8 cellular contexts compared by ENCODE assay signal in the genomic region with DNA sequence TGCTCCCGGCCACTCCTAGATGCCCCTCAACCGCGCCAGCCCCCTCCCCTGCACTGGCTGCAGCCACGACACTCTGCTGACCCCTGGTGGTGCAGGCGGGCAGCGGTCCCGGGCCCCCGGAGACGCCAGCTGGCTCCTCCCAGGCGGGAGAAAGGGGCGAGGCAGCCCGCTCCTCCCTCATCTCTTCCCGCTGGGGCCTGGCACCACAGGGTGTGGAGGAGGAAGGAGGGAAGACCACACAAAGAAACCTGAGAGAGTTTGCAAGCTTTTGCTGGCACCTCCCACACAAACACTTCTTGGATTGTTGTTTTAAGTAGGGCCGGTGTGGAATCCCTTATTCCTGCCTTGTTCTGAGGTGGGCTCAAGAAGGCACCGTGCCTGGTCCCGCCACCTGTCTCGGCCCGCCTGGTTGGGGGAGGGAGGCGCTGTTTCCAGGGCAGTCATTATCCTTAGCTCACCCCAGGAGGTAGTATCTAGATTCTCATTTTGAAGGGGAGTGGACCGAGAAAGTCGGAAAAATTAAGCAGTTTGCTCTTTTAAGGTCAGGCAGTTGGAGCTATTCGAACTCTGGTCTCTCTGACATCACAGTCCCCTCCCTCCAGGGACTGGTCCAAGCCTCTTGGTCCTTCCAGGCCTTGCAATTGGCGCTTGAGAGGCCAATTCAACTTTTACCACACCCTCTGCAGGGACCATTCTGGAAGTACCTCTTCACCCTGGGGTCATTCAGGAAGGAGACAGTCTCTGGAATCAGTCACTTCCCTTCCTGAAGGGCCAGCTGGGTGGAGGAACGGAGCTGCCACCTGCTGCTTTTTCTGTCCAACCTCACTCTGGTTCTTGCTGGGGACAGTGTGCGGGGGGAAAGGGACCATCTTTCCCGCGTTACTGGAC. TPM values are rescaled to one million over a fixed set of nuclear protein-coding genes. Genes with fewer than 3 reads are reported as not detected.
A peak's percentile ranks its signal among the peaks of the same experiment; 100 is the strongest.
DNase-seq lines count a peak whose midpoint lies in the region; ATAC-seq, FAIRE-seq and TF ChIP-seq lines count a peak whose summit lies in the region.

No MANE protein-coding gene starts in this region.

- H3K79me2 ChIP-seq in H1 (ENCODE audit: control insufficient read depth in 1 of 2, insufficient read depth in 2 of 2, low read length in 2 of 2): peaks cover 0 to 39% of the 10 kb centered on the region in 2 experiments; a peak in 2 of 4 replicates
- H3K79me2 ChIP-seq in mesendoderm (ENCODE audit: control insufficient read depth, insufficient read depth, low read length): peaks cover 12% of the 10 kb centered on the region

- peaks cover 8% of the 10 kb centered on the region for H3K36me3 Mint-ChIP-seq in Caco-2 (ENCODE audit: insufficient read depth, unreplicated experiment)

- no peak for TF ChIP-seq POLR2A in H1 (IDR thresholded peaks at IDR 0.05; ENCODE audit: control extremely low read depth in 1 of 2, low read depth in 2 of 2, low read length in 2 of 2)

- no peak for FAIRE-seq in H1 (lab: Jason Lieb, UNC)

- peak overlapping the region; percentile 86 for H3K4me3 Mint-ChIP-seq in Caco-2 (ENCODE audit: unreplicated experiment)

- intact Hi-C loops in Caco-2 (cut with micrococcal nuclease; ENCODE audit: unreplicated experiment): loop anchor here (1.0 to 10.0 kb wide), 6 partner anchors 12 to 300 kb away; partner anchors contain the start of genes NUFIP2 and TP53I13

- peak; percentile 91 to 98 for DNase-seq in Caco-2
- DNase-seq in NOMO-1 (lab: John Stamatoyannopoulos, UW; ENCODE audit: unreplicated experiment in 2 of 2): peak; percentile 47 to 74
- DNase-seq in activated CD8-positive, alpha-beta memory T cell treated with anti-CD3 and anti-CD28 coated beads for 48 hours (ENCODE audit: low read depth in 2 of 3, low spot score in 2 of 3): peak in 2 of 3 experiments; percentile 65 to 75
- peak in 1 of 2 experiments; percentile 100 for DNase-seq in H1 (ENCODE audit: low read depth in 1 of 2, low spot score in 2 of 2)
- peak; percentile 95 for DNase-seq in mesendoderm
- peak; percentile 53 for DNase-seq in stimulated activated CD8-positive, alpha-beta memory T cell treated with anti-CD3 and anti-CD28 coated beads, Interleukin-15, amount 100 ng/mL, for 1 hour (ENCODE audit: low read depth)

- H3K4me1 Mint-ChIP-seq in Caco-2 (ENCODE audit: low read depth, unreplicated experiment): no peaks in the 10 kb centered on the region

- H2BK120ac ChIP-seq in H1 (replicated peaks; ENCODE audit: low read depth, low read length) (no peak overlapping the region), mesendoderm (ENCODE audit: low read depth, low read length) (no peak overlapping the region)

- H3K27me3 ChIP-seq in Caco-2 (replicated peaks; ENCODE audit: control insufficient read depth, insufficient read depth, low read length) (no peaks in the 10 kb centered on the region), HUES6 (ENCODE audit: control insufficient read depth, insufficient read depth, low read length) (peaks cover 13% of the 10 kb centered on the region; the same call in 1 of the 2 replicates), H1 (replicated peaks in 1 of 4; ENCODE audit: control insufficient read depth in 3 of 4, extremely low read depth in 1 of 4, insufficient read depth in 3 of 4, low read length in 3 of 4) (peaks cover 0 to 6% (median 5%) of the 10 kb centered on the region in 4 experiments; a peak in 2 of 7 replicates), mesendoderm (ENCODE audit: insufficient read depth, low read length, poor library complexity) (no peaks in the 10 kb centered on the region)

- no peaks in the 10 kb centered on the region for H3K36me3 ChIP-seq in Caco-2 (ENCODE audit: control insufficient read depth, insufficient read depth, low read length)
- no peaks in the 10 kb centered on the region for H3K36me3 ChIP-seq in HUES6 (ENCODE audit: control insufficient read depth, insufficient read depth, low read length)
- no peaks in the 10 kb centered on the region for H3K36me3 ChIP-seq in H1 (ENCODE audit: control insufficient read depth in 2 of 4, insufficient read depth in 4 of 4, low read length in 3 of 4)
- no peaks in the 10 kb centered on the region for H3K36me3 ChIP-seq in mesendoderm (ENCODE audit: control insufficient read depth, insufficient read depth, low read length)

- H4K8ac ChIP-seq in H1 (ENCODE audit: extremely low read depth, insufficient read depth, low read length): no peak overlapping the region
- no peak overlapping the region for H4K8ac ChIP-seq in mesendoderm (ENCODE audit: low read depth, low read length)

- H3K27ac Mint-ChIP-seq in Caco-2 (ENCODE audit: unreplicated experiment): peak overlapping the region; percentile 74

- H3K4ac ChIP-seq in H1 (replicated peaks; ENCODE audit: insufficient read length, low read depth, low read length) (no peak overlapping the region), mesendoderm (ENCODE audit: low read depth, low read length) (no peak overlapping the region)

- H2AK5ac ChIP-seq in H1 (ENCODE audit: low read depth, low read length) (no peak overlapping the region), mesendoderm (ENCODE audit: low read length) (no peak overlapping the region)

- H3K9me3 ChIP-seq in Caco-2 (no peaks in the 10 kb centered on the region), HUES6 (ENCODE audit: control insufficient read depth, insufficient read depth, low read depth, low read length) (no peaks in the 10 kb centered on the region), H1 (ENCODE audit: insufficient read depth in 2 of 2, low read depth in 1 of 2, low read length in 1 of 2) (no peaks in the 10 kb centered on the region)

- H3K27me3 Mint-ChIP-seq in Caco-2 (ENCODE audit: insufficient read depth, unreplicated experiment): no peaks in the 10 kb centered on the region

- TSS peak; percentile 57 for BruUV-seq in Caco-2 (replicated peaks; lab: Mats Ljungman, UMichigan)

- TF ChIP-seq EP300 in H1 (IDR thresholded peaks at IDR 0.05; ENCODE audit: borderline replicate concordance in 1 of 2, low read depth in 2 of 2, low read length in 2 of 2): no peak

- H2BK15ac ChIP-seq in H1 (ENCODE audit: low read length) (no peak overlapping the region), mesendoderm (replicated peaks; ENCODE audit: low read depth) (no peak overlapping the region)

- H3K4me2 ChIP-seq in H1 (ENCODE audit: insufficient read depth in 1 of 2, low read depth in 2 of 2, low read length in 2 of 2): peak overlapping the region; percentile 80 to 93
- peak overlapping the region; percentile 91 for H3K4me2 ChIP-seq in mesendoderm (ENCODE audit: low read length)

- H3K4me1 ChIP-seq in Caco-2 (peaks cover 39% of the 10 kb centered on the region), HUES6 (ENCODE audit: control insufficient read depth, insufficient read depth, low read length) (peaks cover 47% of the 10 kb centered on the region), H1 (replicated peaks in 1 of 4; ENCODE audit: control insufficient read depth in 3 of 4, insufficient read depth in 4 of 4, low read length in 3 of 4) (peaks cover 2 to 56% (median 39%) of the 10 kb centered on the region in 4 experiments), mesendoderm (ENCODE audit: control insufficient read depth, low read depth, low read length) (peaks cover 1% of the 10 kb centered on the region)

- H3K23ac ChIP-seq in H1 (ENCODE audit: insufficient read length) (no peak overlapping the region), mesendoderm (ENCODE audit: low read length) (no peak overlapping the region)

- H3K14ac ChIP-seq in H1 (ENCODE audit: insufficient read length): no peak overlapping the region

- peak; percentile 99 for TF ChIP-seq CTCF in Caco-2 (IDR thresholded peaks at IDR 0.05; ENCODE audit: insufficient read depth in 1 of 2, low read depth in 1 of 2, low read length in 1 of 2, severe bottlenecking in 1 of 2, unreplicated experiment in 1 of 2)
- TF ChIP-seq CTCF in H1 (IDR thresholded peaks at IDR 0.05; ENCODE audit: control extremely low read depth in 1 of 3, insufficient read depth in 1 of 3, low read depth in 1 of 3, low read length in 3 of 3): peak; percentile 89 to 96 (median 94)

- WGBS in H1 (ENCODE audit: extremely low coverage in 1 of 2, insufficient coverage in 1 of 2, insufficient read length in 1 of 2, insufficient replicate concordance in 2 of 2, low coverage in 1 of 2, low lambda C conversion rate in 2 of 2, missing lambda C conversion rate in 1 of 2), 2 experiments: 7% methylated on average over 27 of the region's 27 CpGs; no CpG with 5 or more reads in 1 of the 2 experiments
- no CpG with 5 or more reads among the region's 27 CpGs for WGBS in mesendoderm (ENCODE audit: extremely low coverage, insufficient coverage, low lambda C conversion rate)

- H2BK5ac ChIP-seq in H1 (ENCODE audit: low read depth, low read length) (peak overlapping the region; percentile 75; the same call in 1 of the 2 replicates), mesendoderm (ENCODE audit: low read length) (no peak overlapping the region)

- no peak overlapping the region for H2BK20ac ChIP-seq in H1 (ENCODE audit: low read length)

- POLR2A ChIA-PET in Caco-2 (lab: Charles Lee): interaction anchor here (0.5 to 1.0 kb wide), 4 partner anchors 10 to 438 kb away, joined by 3 read pairs; no protein-coding TSS in a partner anchor
- POLR2A ChIA-PET in H1 (lab: Charles Lee; ENCODE audit: partially characterized antibody): interaction anchor here (0.7 to 3.6 kb wide), 14 partner anchors 11 to 336 kb away, joined by 3 to 30 read pairs (median 6); partner anchors contain the start of genes NUFIP2, TAOK1 and TP53I13

- H3K18ac ChIP-seq in H1 (ENCODE audit: extremely low read depth, low read length) (peak overlapping the region; percentile 93; the same call in 1 of the 2 replicates), mesendoderm (ENCODE audit: low read length) (no peak overlapping the region)

- no peak for ATAC-seq in GM18498 (IDR thresholded peaks at IDR 0.05; ENCODE audit: unreplicated experiment)

- no peak overlapping the region for H3K9ac ChIP-seq in HUES6 (ENCODE audit: low read length)
- H3K9ac ChIP-seq in H1 (replicated peaks in 1 of 4; ENCODE audit: extremely low read depth in 1 of 4, low read depth in 3 of 4, low read length in 3 of 4): peak overlapping the region in 2 of 4 experiments; percentile 28 to 31; a peak in 2 of 7 replicates
- H3K9ac ChIP-seq in mesendoderm (ENCODE audit: low read length): peak overlapping the region; percentile 70

- H4K5ac ChIP-seq in H1 (ENCODE audit: insufficient read length, low read depth, low read length): peak overlapping the region; percentile 25
- H4K5ac ChIP-seq in mesendoderm (ENCODE audit: low read length): no peak overlapping the region

- H3K27ac ChIP-seq in HUES6 (ENCODE audit: low read depth, low read length) (no peak overlapping the region), H1 (ENCODE audit: low read depth, low read length) (no peak overlapping the region), mesendoderm (ENCODE audit: low read depth, low read length) (no peak overlapping the region)

- CTCF ChIA-PET in Caco-2 (lab: Charles Lee) (interaction anchor here (0.5 to 5.0 kb wide), 12 partner anchors 8 to 694 kb away, joined by 3 to 69 read pairs (median 4); partner anchors contain the start of genes ABHD15, MYO18A and TP53I13), H1 (lab: Charles Lee; ENCODE audit: partially characterized antibody) (interaction anchor here (0.6 to 5.0 kb wide), 16 partner anchors 14 to 1016 kb away, joined by 3 to 167 read pairs (median 4); partner anchors contain the start of genes CORO6 and TP53I13)

- H2AFZ ChIP-seq in H1 (ENCODE audit: low read length): peak overlapping the region; percentile 77; the same call in 1 of the 2 replicates

- peak overlapping the region; percentile 83; the same call in 1 of the 2 replicates for H2BK12ac ChIP-seq in H1 (ENCODE audit: low read depth, low read length)

- peak; percentile 87 to 92 for TF ChIP-seq RAD21 in H1 (IDR thresholded peaks at IDR 0.05 in 1 of 2, conservative IDR thresholded peaks at IDR 0.05 in 1 of 2; ENCODE audit: low read depth in 2 of 2, low read length in 2 of 2)

- H4K91ac ChIP-seq in H1 (replicated peaks; ENCODE audit: insufficient read length, low read length): no peak overlapping the region

- H4K20me1 ChIP-seq in H1 (replicated peaks in 1 of 2; ENCODE audit: control insufficient read depth in 1 of 2, insufficient read depth in 2 of 2, low read length in 2 of 2): peaks cover 9 to 29% of the 10 kb centered on the region in 2 experiments

- peak overlapping the region; percentile 18 for H3K56ac ChIP-seq in H1 (replicated peaks; ENCODE audit: insufficient read length, low read depth, low read length)
- H3K56ac ChIP-seq in mesendoderm (ENCODE audit: low read length): peak overlapping the region; percentile 92

- peaks cover 11% of the 10 kb centered on the region for H3K79me1 ChIP-seq in H1 (ENCODE audit: low read depth, low read length)
- H3K79me1 ChIP-seq in mesendoderm (ENCODE audit: low read length): peaks cover 5% of the 10 kb centered on the region

- H3K9me3 Mint-ChIP-seq in Caco-2 (ENCODE audit: unreplicated experiment): no peaks in the 10 kb centered on the region

- H3K4me3 ChIP-seq in Caco-2 (ENCODE audit: low read depth, low read length) (peak overlapping the region; percentile 56), HUES6 (ENCODE audit: low read depth, low read length) (peak overlapping the region; percentile 64), H1 (ENCODE audit: extremely low read depth in 1 of 4, insufficient read depth in 2 of 4, low read depth in 3 of 4, low read length in 4 of 4) (peak overlapping the region; percentile 56 to 76 (median 64)), mesendoderm (ENCODE audit: low read length) (peak overlapping the region; percentile 80)

- H3K23me2 ChIP-seq in H1 (ENCODE audit: low read depth, low read length): peaks cover 38% of the 10 kb centered on the region

RNA-seq across cellular contexts. Expression of gene ANKRD13B, which starts 1.0 kb away (rescaled TPM):
- 7.7 and 10.4 TPM in 2 replicates for total RNA-seq in Caco-2 (2022)
- 41.0 and 48.5 TPM in 2 replicates for total RNA-seq in H1 (2021; fragmentation: NEBNext Ultra II Directional; extraction: Animal tissue kit (Norgen Biotek cat#: 25700))
- 16.4 and 30.3 TPM in 2 replicates for polyA plus RNA-seq in H1 (2011; rRNA removed)
- polyA plus RNA-seq in H1 (2011; cell fraction: cytosol; rRNA removed): 17.6 TPM
- polyA plus RNA-seq in H1 (2011; cell fraction: nucleus; rRNA removed): 167 TPM
- polyA plus RNA-seq in H1 (2012, experiment 1 of 2): 25.6 to 40.3 TPM (median 33.5 TPM) in 4 replicates
- polyA plus RNA-seq in H1 (2012, experiment 2 of 2): 22.3 TPM
- polyA plus RNA-seq in H1 (2013, experiment 1 of 2): 21.9 TPM
- 20.2 TPM for polyA plus RNA-seq in H1 (2013, experiment 2 of 2)
- polyA minus RNA-seq in H1 (2011; rRNA and poly(A)+ RNA removed): 7.7 and 13.1 TPM in 2 replicates
- polyA minus RNA-seq in H1 (2011; cell fraction: cytosol; rRNA and poly(A)+ RNA removed): 22.4 TPM
- polyA minus RNA-seq in H1 (2011; cell fraction: nucleus; rRNA and poly(A)+ RNA removed): 33.4 TPM
- 6.2 TPM for polyA plus RNA-seq in mesendoderm (2013, experiment 1 of 2)
- polyA plus RNA-seq in mesendoderm (2013, experiment 2 of 2): 6.2 TPM

RNA-seq across cellular contexts. Expression of gene GIT1, which starts 2.5 kb away (rescaled TPM):
- 46.5 and 47.0 TPM in 2 replicates for total RNA-seq in Caco-2 (2022)
- 60.6 and 62.4 TPM in 2 replicates for total RNA-seq in H1 (2021; fragmentation: NEBNext Ultra II Directional; extraction: Animal tissue kit (Norgen Biotek cat#: 25700))
- 63.0 and 80.7 TPM in 2 replicates for polyA plus RNA-seq in H1 (2011; rRNA removed)
- 43.3 TPM for polyA plus RNA-seq in H1 (2011; cell fraction: cytosol; rRNA removed)
- 93.3 TPM for polyA plus RNA-seq in H1 (2011; cell fraction: nucleus; rRNA removed)
- 36.7 to 55.7 TPM (median 48.9 TPM) in 4 replicates for polyA plus RNA-seq in H1 (2012, experiment 1 of 2)
- 54.3 TPM for polyA plus RNA-seq in H1 (2012, experiment 2 of 2)
- polyA plus RNA-seq in H1 (2013, experiment 1 of 2): 45.0 TPM
- 45.5 TPM for polyA plus RNA-seq in H1 (2013, experiment 2 of 2)
- polyA minus RNA-seq in H1 (2011; rRNA and poly(A)+ RNA removed): 45.9 and 62.5 TPM in 2 replicates
- polyA minus RNA-seq in H1 (2011; cell fraction: cytosol; rRNA and poly(A)+ RNA removed): 42.9 TPM
- polyA minus RNA-seq in H1 (2011; cell fraction: nucleus; rRNA and poly(A)+ RNA removed): 55.6 TPM
- polyA plus RNA-seq in mesendoderm (2013, experiment 1 of 2): 34.9 TPM
- polyA plus RNA-seq in mesendoderm (2013, experiment 2 of 2): 38.2 TPM

RNA-seq across cellular contexts. Expression of gene TP53I13, which starts 23.5 kb away (rescaled TPM):
- 43.9 and 49.2 TPM in 2 replicates for total RNA-seq in Caco-2 (2022)
- total RNA-seq in H1 (2021; fragmentation: NEBNext Ultra II Directional; extraction: Animal tissue kit (Norgen Biotek cat#: 25700)): 21.1 and 22.4 TPM in 2 replicates
- polyA plus RNA-seq in H1 (2011; rRNA removed): 35.7 and 42.6 TPM in 2 replicates
- 33.3 TPM for polyA plus RNA-seq in H1 (2011; cell fraction: cytosol; rRNA removed)
- polyA plus RNA-seq in H1 (2011; cell fraction: nucleus; rRNA removed): 97.5 TPM
- polyA plus RNA-seq in H1 (2012, experiment 1 of 2): 13.5 to 25.6 TPM (median 22.3 TPM) in 4 replicates
- polyA plus RNA-seq in H1 (2012, experiment 2 of 2): 20.0 TPM
- polyA plus RNA-seq in H1 (2013, experiment 1 of 2): 26.9 TPM
- polyA plus RNA-seq in H1 (2013, experiment 2 of 2): 24.1 TPM
- 6.4 and 7.7 TPM in 2 replicates for polyA minus RNA-seq in H1 (2011; rRNA and poly(A)+ RNA removed)
- polyA minus RNA-seq in H1 (2011; cell fraction: cytosol; rRNA and poly(A)+ RNA removed): 15.0 TPM
- 31.3 TPM for polyA minus RNA-seq in H1 (2011; cell fraction: nucleus; rRNA and poly(A)+ RNA removed)
- polyA plus RNA-seq in mesendoderm (2013, experiment 1 of 2): 7.2 TPM
- polyA plus RNA-seq in mesendoderm (2013, experiment 2 of 2): 7.6 TPM

RNA-seq across cellular contexts. Expression of gene ABHD15, which starts 25.1 kb away (rescaled TPM):
- 9.6 and 10.5 TPM in 2 replicates for total RNA-seq in Caco-2 (2022)
- total RNA-seq in H1 (2021; fragmentation: NEBNext Ultra II Directional; extraction: Animal tissue kit (Norgen Biotek cat#: 25700)): 1.6 and 1.7 TPM in 2 replicates
- polyA plus RNA-seq in H1 (2011; rRNA removed): 0.88 and 1.2 TPM in 2 replicates
- polyA plus RNA-seq in H1 (2011; cell fraction: cytosol; rRNA removed): 1.2 TPM
- 1.6 TPM for polyA plus RNA-seq in H1 (2011; cell fraction: nucleus; rRNA removed)
- polyA plus RNA-seq in H1 (2012, experiment 1 of 2): 1.3 to 1.6 TPM (median 1.5 TPM) in 4 replicates
- 1.9 TPM for polyA plus RNA-seq in H1 (2012, experiment 2 of 2)
- polyA plus RNA-seq in H1 (2013, experiment 1 of 2): 1.3 TPM
- 1.3 TPM for polyA plus RNA-seq in H1 (2013, experiment 2 of 2)
- polyA minus RNA-seq in H1 (2011; rRNA and poly(A)+ RNA removed): 1.8 and 2.1 TPM in 2 replicates
- 1.4 TPM for polyA minus RNA-seq in H1 (2011; cell fraction: cytosol; rRNA and poly(A)+ RNA removed)
- 3.0 TPM for polyA minus RNA-seq in H1 (2011; cell fraction: nucleus; rRNA and poly(A)+ RNA removed)
- 0.29 TPM for polyA plus RNA-seq in mesendoderm (2013, experiment 1 of 2)
- 0.29 TPM for polyA plus RNA-seq in mesendoderm (2013, experiment 2 of 2)

RNA-seq across cellular contexts. Expression of gene CORO6, which starts 30.7 kb away (rescaled TPM):
- 2.8 and 2.9 TPM in 2 replicates for total RNA-seq in Caco-2 (2022)
- 2.1 and 2.5 TPM in 2 replicates for total RNA-seq in H1 (2021; fragmentation: NEBNext Ultra II Directional; extraction: Animal tissue kit (Norgen Biotek cat#: 25700))
- 8.6 and 13.3 TPM in 2 replicates for polyA plus RNA-seq in H1 (2011; rRNA removed)
- 10.9 TPM for polyA plus RNA-seq in H1 (2011; cell fraction: cytosol; rRNA removed)
- polyA plus RNA-seq in H1 (2011; cell fraction: nucleus; rRNA removed): 106 TPM
- polyA plus RNA-seq in H1 (2012, experiment 1 of 2): 3.1 to 6.2 TPM (median 5.5 TPM) in 4 replicates
- polyA plus RNA-seq in H1 (2012, experiment 2 of 2): 3.1 TPM
- polyA plus RNA-seq in H1 (2013, experiment 1 of 2): 3.6 TPM
- 3.3 TPM for polyA plus RNA-seq in H1 (2013, experiment 2 of 2)
- 7.3 and 10.4 TPM in 2 replicates for polyA minus RNA-seq in H1 (2011; rRNA and poly(A)+ RNA removed)
- polyA minus RNA-seq in H1 (2011; cell fraction: cytosol; rRNA and poly(A)+ RNA removed): 3.2 TPM
- 10.5 TPM for polyA minus RNA-seq in H1 (2011; cell fraction: nucleus; rRNA and poly(A)+ RNA removed)
- polyA plus RNA-seq in mesendoderm (2013, experiment 1 of 2): 0.62 TPM
- polyA plus RNA-seq in mesendoderm (2013, experiment 2 of 2): 0.60 TPM
